ENCODE assay signal across 12 cellular contexts in genomic region chr6:37369321-37370196, GRCh38. TPM values are rescaled to one million over a fixed set of nuclear protein-coding genes. Genes with fewer than 3 reads are reported as not detected.
DNase-seq lines count a peak whose midpoint lies in the region; ATAC-seq and TF ChIP-seq lines count a peak whose summit lies in the region.
"Had no signal": no experiment of that assay in that cellular context is flagged by ENCODE, and none has a peak within 500 bp of the region (broad histone marks: within the 10 kb centered on the region; RNA-seq: fewer than 3 reads in every experiment).

No MANE protein-coding gene starts in this region.

- H3F3A ChIP-seq in GM23248 (ENCODE audit: insufficient read depth): peaks cover 7% of the 10 kb centered on the region; the same call in 1 of the 2 replicates

- peak overlapping the region; percentile 6 for H3K4me2 ChIP-seq in GM23248 (ENCODE audit: unreplicated experiment)

- no peaks in the 10 kb centered on the region for H3K27me3 Mint-ChIP-seq in activated T-helper 2 cell treated with anti-CD3 and anti-CD28 coated beads, Interferon-gamma antibody, Interleukin-2, Interleukin-4, amounts not matched to agents 10 μg/mL and 5 μg/mL and 100 μg/mL, durations not matched to agents 14 hours and 24 hours and 36 hours (ENCODE audit: low read depth)

- 42 to 45% methylated on average over 1 of the region's 1 CpG for WGBS in GM23248 (ENCODE audit: low coverage in 1 of 2, low lambda C conversion rate in 2 of 2, missing lambda C conversion rate in 2 of 2), 2 experiments

- peak; percentile 35 for DNase-seq in GM23248
- DNase-seq in activated T-helper 2 cell treated with anti-CD3 and anti-CD28 coated beads, Interferon-gamma antibody, Interleukin-2, Interleukin-4, amounts not matched to agents 10 μg/mL and 5 μg/mL and 100 μg/mL, durations not matched to agents 14 hours and 24 hours and 36 hours (ENCODE audit: low spot score): no peak
- no peak for DNase-seq in epithelial cell of prostate (ENCODE audit: low read depth, low spot score)
- DNase-seq in GM13977 (ENCODE audit: low spot score): no peak
- DNase-seq in stimulated activated CD4-positive, alpha-beta T cell treated with anti-CD3 and anti-CD28 coated beads, Interleukin-2, amount 100 ng/mL, for 24 hours: no peak
- no peak for DNase-seq in kidney glomerular epithelial cell (lab: John Stamatoyannopoulos, UW)
- DNase-seq: nucleus accumbens, Peyer's patch had no signal

- TF ChIP-seq CTCF in neutrophil (IDR thresholded peaks at IDR 0.05) (no peak), GM13977 (IDR thresholded peaks at IDR 0.05; ENCODE audit: extremely low read depth, insufficient read depth, missing control alignments) (no peak)

- peaks cover 10% of the 10 kb centered on the region for H3K4me1 Mint-ChIP-seq in activated T-helper 2 cell treated with anti-CD3 and anti-CD28 coated beads, Interferon-gamma antibody, Interleukin-2, Interleukin-4, amounts not matched to agents 10 μg/mL and 5 μg/mL and 100 μg/mL, durations not matched to agents 14 hours and 24 hours and 36 hours (ENCODE audit: low read depth)

- peak overlapping the region; percentile 9 for H3K27ac Mint-ChIP-seq in activated T-helper 2 cell treated with anti-CD3 and anti-CD28 coated beads, Interferon-gamma antibody, Interleukin-2, Interleukin-4, amounts not matched to agents 10 μg/mL and 5 μg/mL and 100 μg/mL, durations not matched to agents 14 hours and 24 hours and 36 hours

- peaks cover 36% of the 10 kb centered on the region for H3K36me3 Mint-ChIP-seq in activated T-helper 2 cell treated with anti-CD3 and anti-CD28 coated beads, Interferon-gamma antibody, Interleukin-2, Interleukin-4, amounts not matched to agents 10 μg/mL and 5 μg/mL and 100 μg/mL, durations not matched to agents 14 hours and 24 hours and 36 hours (ENCODE audit: low read depth)

- no peaks in the 10 kb centered on the region for H3K9me2 ChIP-seq in GM23248 (ENCODE audit: insufficient read depth)

- no peak for ATAC-seq in GM21737 (IDR thresholded peaks at IDR 0.05; ENCODE audit: unreplicated experiment)

- H3K27ac ChIP-seq in GM23248 (peak overlapping the region; percentile 29; the same call in 1 of the 2 replicates), epithelial cell of prostate (peak overlapping the region; percentile 17), neutrophil (peak overlapping the region; percentile 37)
- H3K27ac ChIP-seq: cardiac muscle cell, Peyer's patch had no signal

- no peaks in the 10 kb centered on the region for H3K9me3 ChIP-seq in GM23248 (ENCODE audit: low read depth)
- no peaks in the 10 kb centered on the region for H3K9me3 ChIP-seq in neutrophil
- H3K9me3 ChIP-seq: Peyer's patch had no signal

- H3K36me3 ChIP-seq in GM23248 (ENCODE audit: low read depth): peaks cover 4% of the 10 kb centered on the region; the same call in 1 of the 2 replicates
- H3K36me3 ChIP-seq in neutrophil: peaks cover 13% of the 10 kb centered on the region

- no peak overlapping the region for H3K4me3 Mint-ChIP-seq in activated T-helper 2 cell treated with anti-CD3 and anti-CD28 coated beads, Interferon-gamma antibody, Interleukin-2, Interleukin-4, amounts not matched to agents 10 μg/mL and 5 μg/mL and 100 μg/mL, durations not matched to agents 14 hours and 24 hours and 36 hours (ENCODE audit: low read depth)
- H3K4me3 Mint-ChIP-seq: CD14-positive monocyte had no signal

- H3K4me1 ChIP-seq in GM23248 (ENCODE audit: insufficient read depth): peaks cover 14% of the 10 kb centered on the region
- H3K4me1 ChIP-seq in neutrophil (ENCODE audit: control insufficient read depth in 1 of 2, insufficient read depth in 1 of 2, low read depth in 1 of 2, low read length in 1 of 2): peaks cover 11 to 12% of the 10 kb centered on the region in 2 experiments
- H3K4me1 ChIP-seq: Peyer's patch had no signal

- H3K27me3 ChIP-seq in GM23248 (replicated peaks; ENCODE audit: insufficient read depth) (no peaks in the 10 kb centered on the region), neutrophil (no peaks in the 10 kb centered on the region)
- H3K27me3 ChIP-seq: cardiac muscle cell, Peyer's patch had no signal

- H3K79me2 ChIP-seq in GM23248 (ENCODE audit: insufficient read depth): peaks cover 7% of the 10 kb centered on the region; the same call in 1 of the 2 replicates

- no peaks in the 10 kb centered on the region for H4K20me1 ChIP-seq in GM23248 (ENCODE audit: insufficient read depth)

- H2AFZ ChIP-seq in GM23248: no peak overlapping the region

- no peaks in the 10 kb centered on the region for H3K9me3 Mint-ChIP-seq in activated T-helper 2 cell treated with anti-CD3 and anti-CD28 coated beads, Interferon-gamma antibody, Interleukin-2, Interleukin-4, amounts not matched to agents 10 μg/mL and 5 μg/mL and 100 μg/mL, durations not matched to agents 14 hours and 24 hours and 36 hours
- H3K9me3 Mint-ChIP-seq: CD14-positive monocyte had no signal

- H3K4me3 ChIP-seq in GM23248 (no peak overlapping the region), neutrophil (ENCODE audit: low read depth in 1 of 2, low read length in 1 of 2) (no peak overlapping the region)
- H3K4me3 ChIP-seq: cardiac muscle cell, Peyer's patch had no signal

- intact Hi-C loops in activated T-helper 2 cell treated with anti-CD3 and anti-CD28 coated beads, Interferon-gamma antibody, Interleukin-2, Interleukin-4, amounts not matched to agents 10 μg/mL and 5 μg/mL and 100 μg/mL, durations not matched to agents 14 hours and 24 hours and 36 hours (cut with micrococcal nuclease): loop anchor here (5.0 kb wide), 1 partner anchor 42 kb away; no protein-coding TSS in a partner anchor

- in situ Hi-C loops in GM23248 (cut with MboI) (no loop called here), GM13977 (cut with MboI; ENCODE audit: low pct_unique_long_range_greater_than_20kb, low sequenced_read_pairs, unreplicated experiment) (no loop called here)

- no peak overlapping the region for H3K9ac ChIP-seq in GM23248

RNA-seq across cellular contexts. Expression of gene RNF8, which starts 15.8 kb away (rescaled TPM):
- 21.6 and 34.2 TPM in 2 replicates for total RNA-seq in GM23248 (2014; rRNA removed; shearing (Covaris generic))
- polyA plus RNA-seq in GM23248 (2016; fragmentation: Nextera tagmentation; extraction: Ambion mirVana): 19.3 and 19.7 TPM in 2 replicates
- 28.5 and 32.0 TPM in 2 replicates for total RNA-seq in activated T-helper 2 cell treated with anti-CD3 and anti-CD28 coated beads, Interferon-gamma antibody, Interleukin-2, Interleukin-4, amounts not matched to agents 10 μg/mL and 5 μg/mL and 100 μg/mL, durations not matched to agents 14 hours and 24 hours and 36 hours
